Comparison of ENCODE assay signal across 16 cellular contexts in the genomic region with DNA sequence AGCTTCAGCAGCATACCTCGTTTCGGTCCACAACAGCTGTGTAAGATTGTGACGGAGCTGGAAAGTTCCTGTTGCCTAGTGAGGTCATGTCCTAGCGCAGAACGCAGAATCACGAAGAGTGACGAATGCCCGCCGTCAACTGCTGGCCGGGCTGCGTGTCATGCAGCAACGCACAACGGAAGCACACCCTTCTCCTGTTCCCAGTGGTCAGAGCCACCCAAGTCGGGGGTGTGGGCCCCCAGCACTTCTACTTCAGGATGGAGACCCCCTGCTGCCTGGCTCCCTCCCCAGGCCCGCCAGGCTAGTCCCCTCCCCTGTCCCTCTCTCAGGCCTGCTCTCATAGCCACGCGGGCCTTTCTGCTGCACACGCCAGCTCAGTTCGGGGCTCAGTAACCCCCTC. TPM values are rescaled to one million over a fixed set of nuclear protein-coding genes. Genes with fewer than 3 reads are reported as not detected.
DNase-seq lines count a peak whose midpoint lies in the region; ATAC-seq and TF ChIP-seq lines count a peak whose summit lies in the region.
"Had no signal": no experiment of that assay in that cellular context is flagged by ENCODE, and none has a peak within 500 bp of the region (broad histone marks: within the 10 kb centered on the region; RNA-seq: fewer than 3 reads in every experiment).

No MANE protein-coding gene starts in this region.

- H3K4me3 Mint-ChIP-seq in activated naive CD4-positive, alpha-beta T cell treated with anti-CD3 and anti-CD28 coated beads, Interleukin-2, amount 50 U/mL, for 24 hours: peak overlapping the region; percentile 57
- H3K4me3 Mint-ChIP-seq in activated naive CD4-positive, alpha-beta T cell treated with anti-CD3 and anti-CD28 coated beads, Interleukin-2, amount 10 ng/mL, durations not matched to agents 7 days and 5 days: no peak overlapping the region
- no peak overlapping the region for H3K4me3 Mint-ChIP-seq in chondrocyte (ENCODE audit: unreplicated experiment)
- H3K4me3 Mint-ChIP-seq in stimulated activated naive B cell treated with anti-CD40 and anti-IgM and Interleukin-4, amounts not matched to agents 10 μg/mL and 1 μg/mL and 100 μg/mL, for 72 hours: peak overlapping the region in 1 of 2 donors; percentile 23

- H3F3A ChIP-seq in smooth muscle cell (ENCODE audit: low read depth): no peaks in the 10 kb centered on the region
- H3F3A ChIP-seq in SK-N-SH (replicated peaks; ENCODE audit: insufficient read depth): no peaks in the 10 kb centered on the region

- WGBS in smooth muscle cell (ENCODE audit: low lambda C conversion rate): 88% methylated on average over 19 of the region's 19 CpGs
- 64% methylated on average over 17 of the region's 19 CpGs for WGBS in SK-N-SH (ENCODE audit: low lambda C conversion rate)

- no peak overlapping the region for H3K27ac ChIP-seq in SK-N-MC
- H3K27ac ChIP-seq in smooth muscle cell (ENCODE audit: low read depth): no peak overlapping the region
- no peak overlapping the region for H3K27ac ChIP-seq in SK-N-SH (ENCODE audit: low read depth in 2 of 2, low read length in 1 of 2)
- H3K27ac ChIP-seq: gastroesophageal sphincter, ovary, right lobe of liver had no signal

- ATAC-seq in stimulated activated naive B cell treated with anti-CD40 and anti-IgM and Interleukin-4, amounts not matched to agents 10 μg/mL and 1 μg/mL and 100 μg/mL, for 72 hours (replicated peaks): no peak
- ATAC-seq in GM18520 (IDR thresholded peaks at IDR 0.05; ENCODE audit: unreplicated experiment): no peak
- ATAC-seq: gastroesophageal sphincter had no signal

- POLR2A ChIA-PET in SK-N-SH (lab: Yijun Ruan, JAX): no interaction called here

- no peaks in the 10 kb centered on the region for H3K9me2 ChIP-seq in SK-N-SH

- H3K36me3 Mint-ChIP-seq in activated naive CD4-positive, alpha-beta T cell treated with anti-CD3 and anti-CD28 coated beads, Interleukin-2, amount 50 U/mL, for 24 hours: peaks cover 3% of the 10 kb centered on the region
- H3K36me3 Mint-ChIP-seq in activated naive CD4-positive, alpha-beta T cell treated with anti-CD3 and anti-CD28 coated beads, Interleukin-2, amount 10 ng/mL, durations not matched to agents 7 days and 5 days: no peaks in the 10 kb centered on the region
- no peaks in the 10 kb centered on the region for H3K36me3 Mint-ChIP-seq in chondrocyte (ENCODE audit: low read depth)
- H3K36me3 Mint-ChIP-seq in stimulated activated naive B cell treated with anti-CD40 and anti-IgM and Interleukin-4, amounts not matched to agents 10 μg/mL and 1 μg/mL and 100 μg/mL, for 72 hours: peaks cover 3 to 9% of the 10 kb centered on the region in 2 donors

- H3K36me3 ChIP-seq in SK-N-MC (ENCODE audit: insufficient read depth, low read length): no peaks in the 10 kb centered on the region
- H3K36me3 ChIP-seq in smooth muscle cell (ENCODE audit: low read depth): no peaks in the 10 kb centered on the region
- H3K36me3 ChIP-seq in SK-N-SH (replicated peaks in 1 of 2; ENCODE audit: control insufficient read depth in 1 of 2, insufficient read depth in 2 of 2, low read length in 1 of 2): no peaks in the 10 kb centered on the region
- H3K36me3 ChIP-seq: gastroesophageal sphincter, MG63, ovary, right lobe of liver had no signal

- H3K4me1 Mint-ChIP-seq in activated naive CD4-positive, alpha-beta T cell treated with anti-CD3 and anti-CD28 coated beads, Interleukin-2, amount 50 U/mL, for 24 hours: peaks cover 24% of the 10 kb centered on the region
- peaks cover 14% of the 10 kb centered on the region for H3K4me1 Mint-ChIP-seq in activated naive CD4-positive, alpha-beta T cell treated with anti-CD3 and anti-CD28 coated beads, Interleukin-2, amount 10 ng/mL, durations not matched to agents 7 days and 5 days
- H3K4me1 Mint-ChIP-seq in chondrocyte (ENCODE audit: low read depth): peaks cover 3% of the 10 kb centered on the region
- peaks cover 15 to 27% of the 10 kb centered on the region in 2 donors for H3K4me1 Mint-ChIP-seq in stimulated activated naive B cell treated with anti-CD40 and anti-IgM and Interleukin-4, amounts not matched to agents 10 μg/mL and 1 μg/mL and 100 μg/mL, for 72 hours

- H3K4me1 ChIP-seq in smooth muscle cell (ENCODE audit: low read depth): peaks cover 3% of the 10 kb centered on the region
- H3K4me1 ChIP-seq in SK-N-SH (ENCODE audit: control insufficient read depth in 1 of 2, insufficient read depth in 2 of 2, low read depth in 1 of 2, low read length in 1 of 2): no peaks in the 10 kb centered on the region
- H3K4me1 ChIP-seq: right lobe of liver had no signal

- CTCF ChIA-PET in activated naive CD4-positive, alpha-beta T cell treated with anti-CD3 and anti-CD28 coated beads, Interleukin-2, amount 10 ng/mL, durations not matched to agents 7 days and 5 days (lab: Charles Lee): interaction anchor here (1.5 to 3.1 kb wide), 2 partner anchors 123 to 127 kb away, joined by 4 to 14 read pairs; no protein-coding TSS in a partner anchor
- CTCF ChIA-PET in SK-N-SH (lab: Yijun Ruan, JAX): interaction anchor here (1.2 to 3.1 kb wide), 6 partner anchors 9 to 123 kb away, joined by 3 to 33 read pairs (median 6); a partner anchor contains a TSS

- no peak for TF ChIP-seq CTCF in chondrocyte (IDR thresholded peaks at IDR 0.05)
- TF ChIP-seq CTCF in smooth muscle cell (IDR thresholded peaks at IDR 0.05; ENCODE audit: borderline replicate concordance, insufficient read depth, poor library complexity, severe bottlenecking): no peak
- TF ChIP-seq CTCF in SK-N-SH (IDR thresholded peaks at IDR 0.05): no peak

- H3K4me2 ChIP-seq in smooth muscle cell (no peak overlapping the region), SK-N-SH (no peak overlapping the region)

- H2AFZ ChIP-seq in smooth muscle cell (ENCODE audit: low read depth) (no peak overlapping the region), SK-N-SH (ENCODE audit: low read depth) (no peak overlapping the region)

- H3K9me3 Mint-ChIP-seq in activated naive CD4-positive, alpha-beta T cell treated with anti-CD3 and anti-CD28 coated beads, Interleukin-2, amount 50 U/mL, for 24 hours: no peaks in the 10 kb centered on the region
- no peaks in the 10 kb centered on the region for H3K9me3 Mint-ChIP-seq in activated naive CD4-positive, alpha-beta T cell treated with anti-CD3 and anti-CD28 coated beads, Interleukin-2, amount 10 ng/mL, durations not matched to agents 7 days and 5 days
- no peaks in the 10 kb centered on the region for H3K9me3 Mint-ChIP-seq in chondrocyte (ENCODE audit: low read depth)
- H3K9me3 Mint-ChIP-seq in stimulated activated naive B cell treated with anti-CD40 and anti-IgM and Interleukin-4, amounts not matched to agents 10 μg/mL and 1 μg/mL and 100 μg/mL, for 72 hours: peaks cover 10 to 12% of the 10 kb centered on the region in 2 donors
- H3K9me3 Mint-ChIP-seq: CD8-positive, alpha-beta memory T cell had no signal

- no peak for DNase-seq in activated naive CD4-positive, alpha-beta T cell treated with anti-CD3 and anti-CD28 coated beads, Interleukin-2, amount 10 ng/mL, durations not matched to agents 7 days and 5 days
- no peak for DNase-seq in SK-N-MC (ENCODE audit: low read depth, low spot score)
- peak; percentile 64 for DNase-seq in chondrocyte (ENCODE audit: low spot score)
- no peak for DNase-seq in stimulated activated naive B cell treated with anti-CD40 and anti-IgM and Interleukin-4, amounts not matched to agents 10 μg/mL and 1 μg/mL and 100 μg/mL, for 72 hours
- DNase-seq in smooth muscle cell (lab: John Stamatoyannopoulos, UW; ENCODE audit: unreplicated experiment): no peak
- DNase-seq in SK-N-SH: no peak
- DNase-seq: cortex of kidney, NCI-H446, ovary, right lobe of liver, SIG-M5 had no signal

- H3K27ac Mint-ChIP-seq in activated naive CD4-positive, alpha-beta T cell treated with anti-CD3 and anti-CD28 coated beads, Interleukin-2, amount 50 U/mL, for 24 hours: no peak overlapping the region
- no peak overlapping the region for H3K27ac Mint-ChIP-seq in activated naive CD4-positive, alpha-beta T cell treated with anti-CD3 and anti-CD28 coated beads, Interleukin-2, amount 10 ng/mL, durations not matched to agents 7 days and 5 days
- H3K27ac Mint-ChIP-seq in chondrocyte (ENCODE audit: unreplicated experiment): no peak overlapping the region
- peak overlapping the region; percentile 88 for H3K27ac Mint-ChIP-seq in stimulated activated naive B cell treated with anti-CD40 and anti-IgM and Interleukin-4, amounts not matched to agents 10 μg/mL and 1 μg/mL and 100 μg/mL, for 72 hours

- H3K9ac ChIP-seq in SK-N-MC (ENCODE audit: insufficient read length) (no peak overlapping the region), smooth muscle cell (ENCODE audit: low read depth) (no peak overlapping the region), SK-N-SH (no peak overlapping the region)

- no peaks in the 10 kb centered on the region for H3K27me3 ChIP-seq in smooth muscle cell (ENCODE audit: low read depth)
- no peaks in the 10 kb centered on the region for H3K27me3 ChIP-seq in SK-N-SH (ENCODE audit: insufficient read depth)
- H3K27me3 ChIP-seq: MG63, ovary, right lobe of liver had no signal

- no peak for TF ChIP-seq RAD21 in SK-N-SH (IDR thresholded peaks at IDR 0.05; ENCODE audit: low read length)

- TF ChIP-seq EP300 in SK-N-SH (IDR thresholded peaks at IDR 0.05; ENCODE audit: borderline replicate concordance in 1 of 2, low read depth in 1 of 2, low read length in 1 of 2): no peak

- H3K4me3 ChIP-seq in SK-N-MC (peak overlapping the region; percentile 58; the same call in 1 of the 2 replicates), smooth muscle cell (no peak overlapping the region), SK-N-SH (ENCODE audit: low read depth in 2 of 2, low read length in 1 of 2) (no peak overlapping the region)
- H3K4me3 ChIP-seq: gastroesophageal sphincter, MG63, ovary, right lobe of liver had no signal

- H4K20me1 ChIP-seq in smooth muscle cell (ENCODE audit: low read depth) (no peaks in the 10 kb centered on the region), SK-N-SH (ENCODE audit: insufficient read depth) (no peaks in the 10 kb centered on the region)

- H3K9me3 ChIP-seq in SK-N-MC (ENCODE audit: low read depth, low read length) (no peaks in the 10 kb centered on the region), smooth muscle cell (replicated peaks; ENCODE audit: low read depth) (no peaks in the 10 kb centered on the region), SK-N-SH (no peaks in the 10 kb centered on the region)
- H3K9me3 ChIP-seq: gastroesophageal sphincter, MG63, ovary, right lobe of liver had no signal

- peaks cover 20% of the 10 kb centered on the region for H3K27me3 Mint-ChIP-seq in activated naive CD4-positive, alpha-beta T cell treated with anti-CD3 and anti-CD28 coated beads, Interleukin-2, amount 50 U/mL, for 24 hours
- H3K27me3 Mint-ChIP-seq in activated naive CD4-positive, alpha-beta T cell treated with anti-CD3 and anti-CD28 coated beads, Interleukin-2, amount 10 ng/mL, durations not matched to agents 7 days and 5 days: peaks cover 62% of the 10 kb centered on the region
- peaks cover 25% of the 10 kb centered on the region for H3K27me3 Mint-ChIP-seq in chondrocyte (ENCODE audit: low read depth)
- peaks cover 33 to 36% of the 10 kb centered on the region in 2 donors for H3K27me3 Mint-ChIP-seq in stimulated activated naive B cell treated with anti-CD40 and anti-IgM and Interleukin-4, amounts not matched to agents 10 μg/mL and 1 μg/mL and 100 μg/mL, for 72 hours

- H3K79me2 ChIP-seq in smooth muscle cell (ENCODE audit: low read depth) (no peaks in the 10 kb centered on the region), SK-N-SH (ENCODE audit: insufficient read depth) (no peaks in the 10 kb centered on the region)

RNA-seq across cellular contexts. Expression of a gene that starts 25.9 kb away (rescaled TPM):
- total RNA-seq in chondrocyte (1.1 to 1.4 TPM (median 1.4 TPM) in 3 replicates), smooth muscle cell (0.63 and 1.7 TPM in 2 replicates)
- polyA plus RNA-seq in smooth muscle cell (3.7 and 3.8 TPM in 2 replicates), SK-N-SH (2012; rRNA removed) (0.19 and 0.23 TPM in 2 replicates)
- 0.06 and 0.13 TPM in 2 replicates for polyA plus RNA-seq in SK-N-SH (2012; cell fraction: cytosol; rRNA removed)
- polyA plus RNA-seq in SK-N-SH (2012; cell fraction: nucleus; rRNA removed): 0.48 and 0.96 TPM in 2 replicates
- total RNA-seq: CD8-positive, alpha-beta memory T cell had no signal
- polyA plus RNA-seq: CD8-positive, alpha-beta memory T cell had no signal

RNA-seq across cellular contexts. Expression of a gene that starts 38.4 kb away (rescaled TPM):
- total RNA-seq in chondrocyte: 40.2 to 44.5 TPM (median 42.4 TPM) in 3 replicates
- total RNA-seq in smooth muscle cell: 12.7 and 16.3 TPM in 2 replicates
- polyA plus RNA-seq in smooth muscle cell: 79.5 and 79.7 TPM in 2 replicates
- 8.0 and 15.9 TPM in 2 replicates for polyA plus RNA-seq in SK-N-SH (2012; rRNA removed)
- polyA plus RNA-seq in SK-N-SH (2012; cell fraction: cytosol; rRNA removed): 10.2 and 12.4 TPM in 2 replicates
- polyA plus RNA-seq in SK-N-SH (2012; cell fraction: nucleus; rRNA removed): 42.6 and 47.8 TPM in 2 replicates
